In genomic region chr7:2575046-2575732, GRCh38 we compare ENCODE assay signal across 23 cellular contexts.
"Had no signal": no experiment of that assay in that cellular context is flagged by ENCODE, and none has a peak within 500 bp of the region (broad histone marks: within the 10 kb centered on the region; RNA-seq: fewer than 3 reads in every experiment).

No MANE protein-coding gene starts in this region.

- H3K4me3 Mint-ChIP-seq: activated naive CD8-positive, alpha-beta T cell treated with anti-CD3 and anti-CD28 coated beads for 36 hours; activated T-cell treated with anti-CD3 and anti-CD28 coated beads, Interleukin-2, amount 50 U/mL, for 4 hours; central memory CD8-positive, alpha-beta T cell; nephron; stimulated activated naive B cell treated with anti-CD40 and anti-IgM and Interleukin-4, amounts not matched to agents 10 μg/mL and 1 μg/mL and 100 μg/mL, for 72 hours; type B pancreatic cell had no signal

- H3K9me3 ChIP-seq: breast epithelium, gastroesophageal sphincter, sigmoid colon, thoracic aorta had no signal

- ATAC-seq: activated T-cell treated with anti-CD3 and anti-CD28 coated beads, Interleukin-2, amount 50 U/mL, for 4 hours; gastroesophageal sphincter; left ventricle myocardium superior; stimulated activated naive B cell treated with anti-CD40 and anti-IgM and Interleukin-4, amounts not matched to agents 10 μg/mL and 1 μg/mL and 100 μg/mL, for 72 hours had no signal

- H3K4me3 ChIP-seq: breast epithelium, dorsolateral prefrontal cortex, gastroesophageal sphincter, sigmoid colon, smooth muscle cell, thoracic aorta had no signal

- H3K36me3 ChIP-seq: breast epithelium had no signal

- H3K9me3 Mint-ChIP-seq: activated naive CD8-positive, alpha-beta T cell treated with anti-CD3 and anti-CD28 coated beads for 36 hours; activated T-cell treated with anti-CD3 and anti-CD28 coated beads, Interleukin-2, amount 50 U/mL, for 4 hours; central memory CD8-positive, alpha-beta T cell; nephron; stimulated activated naive B cell treated with anti-CD40 and anti-IgM and Interleukin-4, amounts not matched to agents 10 μg/mL and 1 μg/mL and 100 μg/mL, for 72 hours; type B pancreatic cell had no signal

- FAIRE-seq: astrocyte, colon had no signal

- DNase-seq: activated CD4-positive, alpha-beta T cell treated with anti-CD3 and anti-CD28 coated beads for 1 hour; activated CD4-positive, alpha-beta T cell treated with anti-CD3 and anti-CD28 coated beads, Interleukin-2, amount 50 U/mL, for 4 hours; activated CD8-positive, alpha-beta memory T cell treated with anti-CD3 and anti-CD28 coated beads, Interleukin-2, amount 50 U/mL, for 48 hours; activated naive CD4-positive, alpha-beta T cell treated with Interleukin-2 at 50 U/mL for 16 hours; activated naive CD8-positive, alpha-beta T cell treated with anti-CD3 and anti-CD28 coated beads for 36 hours; activated T-cell treated with anti-CD3 and anti-CD28 coated beads, Interleukin-2, amount 50 U/mL, for 4 hours; left ventricle myocardium superior; midbrain; occipital lobe; sigmoid colon; stimulated activated CD4-positive, alpha-beta T cell treated with anti-CD3 and anti-CD28 coated beads, Interleukin-15, amount 100 ng/mL, for 24 hours; stimulated activated naive B cell treated with anti-CD40 and anti-IgM and Interleukin-4, amounts not matched to agents 10 μg/mL and 1 μg/mL and 100 μg/mL, for 72 hours had no signal

- H3K27me3 Mint-ChIP-seq: activated naive CD8-positive, alpha-beta T cell treated with anti-CD3 and anti-CD28 coated beads for 36 hours; central memory CD8-positive, alpha-beta T cell; stimulated activated naive B cell treated with anti-CD40 and anti-IgM and Interleukin-4, amounts not matched to agents 10 μg/mL and 1 μg/mL and 100 μg/mL, for 72 hours; type B pancreatic cell had no signal

- H3K27ac ChIP-seq: breast epithelium, gastroesophageal sphincter, sigmoid colon, thoracic aorta, VCaP had no signal

- H3K27ac Mint-ChIP-seq: activated naive CD8-positive, alpha-beta T cell treated with anti-CD3 and anti-CD28 coated beads for 36 hours; type B pancreatic cell had no signal

- H3K36me3 Mint-ChIP-seq: activated naive CD8-positive, alpha-beta T cell treated with anti-CD3 and anti-CD28 coated beads for 36 hours had no signal

- H3K27me3 ChIP-seq: breast epithelium, dorsolateral prefrontal cortex, gastroesophageal sphincter, sigmoid colon had no signal

- H3K4me1 ChIP-seq: breast epithelium, gastroesophageal sphincter, sigmoid colon had no signal

- H3K4me1 Mint-ChIP-seq: central memory CD8-positive, alpha-beta T cell had no signal
